Comparison of ENCODE assay signal across 1 cellular context in the genomic region with DNA sequence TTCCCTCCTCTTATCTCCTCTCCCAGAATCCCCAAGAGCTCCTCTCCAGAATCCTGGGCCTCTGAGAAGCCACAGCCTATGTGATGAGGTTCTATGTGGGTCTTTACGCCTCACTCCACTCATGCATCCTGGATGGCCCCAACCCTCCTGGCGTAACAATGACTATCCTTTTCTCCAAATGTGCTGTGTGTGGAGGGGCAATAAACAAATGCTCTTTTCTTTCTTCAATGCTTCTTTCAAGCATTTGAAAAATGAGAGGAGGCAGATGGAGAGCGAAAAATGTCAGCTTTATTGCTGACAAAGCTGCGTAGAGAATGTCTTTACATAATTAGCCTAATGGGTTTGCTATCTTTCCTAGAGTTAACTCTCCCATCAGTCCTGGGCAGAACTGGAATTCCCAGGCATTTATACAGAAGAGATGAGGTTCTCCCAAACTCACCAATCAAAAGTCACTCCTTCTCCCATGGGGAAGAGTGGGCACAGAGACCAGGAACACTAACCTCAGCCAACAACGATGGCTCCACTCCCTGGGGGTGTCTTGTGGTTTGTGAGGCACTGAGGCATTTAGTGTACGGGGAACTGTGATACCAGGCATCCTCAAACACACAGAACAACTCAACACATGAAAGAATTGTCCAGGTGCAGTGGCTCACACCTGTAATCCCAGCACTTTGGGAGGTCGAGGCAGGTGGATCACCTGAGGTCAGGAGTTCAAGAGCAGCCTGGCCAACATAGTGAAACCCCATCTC.
TF ChIP-seq lines count a peak whose summit lies in the region.

No MANE protein-coding gene starts in this region.

TF ChIP-seq in GM23338, 12 proteins besides CTCF, POLR2A, EP300 and RAD21 (continued from another document):
- no peak for TF ChIP-seq ZNF331 (CRISPR knock-in tag; IDR thresholded peaks at IDR 0.05; ENCODE audit: low read depth)
- no peak for TF ChIP-seq NANOG (IDR thresholded peaks at IDR 0.05; ENCODE audit: borderline replicate concordance)
- TF ChIP-seq ZNF114 (CRISPR knock-in tag; IDR thresholded peaks at IDR 0.05): no peak
- TF ChIP-seq JUNB (IDR thresholded peaks at IDR 0.05; ENCODE audit: unreplicated experiment): no peak
- TF ChIP-seq, protein P1, sequence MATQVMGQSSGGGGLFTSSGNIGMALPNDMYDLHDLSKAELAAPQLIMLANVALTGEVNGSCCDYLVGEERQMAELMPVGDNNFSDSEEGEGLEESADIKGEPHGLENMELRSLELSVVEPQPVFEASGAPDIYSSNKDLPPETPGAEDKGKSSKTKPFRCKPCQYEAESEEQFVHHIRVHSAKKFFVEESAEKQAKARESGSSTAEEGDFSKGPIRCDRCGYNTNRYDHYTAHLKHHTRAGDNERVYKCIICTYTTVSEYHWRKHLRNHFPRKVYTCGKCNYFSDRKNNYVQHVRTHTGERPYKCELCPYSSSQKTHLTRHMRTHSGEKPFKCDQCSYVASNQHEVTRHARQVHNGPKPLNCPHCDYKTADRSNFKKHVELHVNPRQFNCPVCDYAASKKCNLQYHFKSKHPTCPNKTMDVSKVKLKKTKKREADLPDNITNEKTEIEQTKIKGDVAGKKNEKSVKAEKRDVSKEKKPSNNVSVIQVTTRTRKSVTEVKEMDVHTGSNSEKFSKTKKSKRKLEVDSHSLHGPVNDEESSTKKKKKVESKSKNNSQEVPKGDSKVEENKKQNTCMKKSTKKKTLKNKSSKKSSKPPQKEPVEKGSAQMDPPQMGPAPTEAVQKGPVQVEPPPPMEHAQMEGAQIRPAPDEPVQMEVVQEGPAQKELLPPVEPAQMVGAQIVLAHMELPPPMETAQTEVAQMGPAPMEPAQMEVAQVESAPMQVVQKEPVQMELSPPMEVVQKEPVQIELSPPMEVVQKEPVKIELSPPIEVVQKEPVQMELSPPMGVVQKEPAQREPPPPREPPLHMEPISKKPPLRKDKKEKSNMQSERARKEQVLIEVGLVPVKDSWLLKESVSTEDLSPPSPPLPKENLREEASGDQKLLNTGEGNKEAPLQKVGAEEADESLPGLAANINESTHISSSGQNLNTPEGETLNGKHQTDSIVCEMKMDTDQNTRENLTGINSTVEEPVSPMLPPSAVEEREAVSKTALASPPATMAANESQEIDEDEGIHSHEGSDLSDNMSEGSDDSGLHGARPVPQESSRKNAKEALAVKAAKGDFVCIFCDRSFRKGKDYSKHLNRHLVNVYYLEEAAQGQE (IDR thresholded peaks at IDR 0.05; ENCODE audit: unreplicated experiment): no peak
- TF ChIP-seq, protein P2, sequence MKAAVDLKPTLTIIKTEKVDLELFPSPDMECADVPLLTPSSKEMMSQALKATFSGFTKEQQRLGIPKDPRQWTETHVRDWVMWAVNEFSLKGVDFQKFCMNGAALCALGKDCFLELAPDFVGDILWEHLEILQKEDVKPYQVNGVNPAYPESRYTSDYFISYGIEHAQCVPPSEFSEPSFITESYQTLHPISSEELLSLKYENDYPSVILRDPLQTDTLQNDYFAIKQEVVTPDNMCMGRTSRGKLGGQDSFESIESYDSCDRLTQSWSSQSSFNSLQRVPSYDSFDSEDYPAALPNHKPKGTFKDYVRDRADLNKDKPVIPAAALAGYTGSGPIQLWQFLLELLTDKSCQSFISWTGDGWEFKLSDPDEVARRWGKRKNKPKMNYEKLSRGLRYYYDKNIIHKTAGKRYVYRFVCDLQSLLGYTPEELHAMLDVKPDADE (IDR thresholded peaks at IDR 0.05): no peak
- TF ChIP-seq STAT1 (IDR thresholded peaks at IDR 0.05; ENCODE audit: unreplicated experiment): no peak
- TF ChIP-seq, protein P3, sequence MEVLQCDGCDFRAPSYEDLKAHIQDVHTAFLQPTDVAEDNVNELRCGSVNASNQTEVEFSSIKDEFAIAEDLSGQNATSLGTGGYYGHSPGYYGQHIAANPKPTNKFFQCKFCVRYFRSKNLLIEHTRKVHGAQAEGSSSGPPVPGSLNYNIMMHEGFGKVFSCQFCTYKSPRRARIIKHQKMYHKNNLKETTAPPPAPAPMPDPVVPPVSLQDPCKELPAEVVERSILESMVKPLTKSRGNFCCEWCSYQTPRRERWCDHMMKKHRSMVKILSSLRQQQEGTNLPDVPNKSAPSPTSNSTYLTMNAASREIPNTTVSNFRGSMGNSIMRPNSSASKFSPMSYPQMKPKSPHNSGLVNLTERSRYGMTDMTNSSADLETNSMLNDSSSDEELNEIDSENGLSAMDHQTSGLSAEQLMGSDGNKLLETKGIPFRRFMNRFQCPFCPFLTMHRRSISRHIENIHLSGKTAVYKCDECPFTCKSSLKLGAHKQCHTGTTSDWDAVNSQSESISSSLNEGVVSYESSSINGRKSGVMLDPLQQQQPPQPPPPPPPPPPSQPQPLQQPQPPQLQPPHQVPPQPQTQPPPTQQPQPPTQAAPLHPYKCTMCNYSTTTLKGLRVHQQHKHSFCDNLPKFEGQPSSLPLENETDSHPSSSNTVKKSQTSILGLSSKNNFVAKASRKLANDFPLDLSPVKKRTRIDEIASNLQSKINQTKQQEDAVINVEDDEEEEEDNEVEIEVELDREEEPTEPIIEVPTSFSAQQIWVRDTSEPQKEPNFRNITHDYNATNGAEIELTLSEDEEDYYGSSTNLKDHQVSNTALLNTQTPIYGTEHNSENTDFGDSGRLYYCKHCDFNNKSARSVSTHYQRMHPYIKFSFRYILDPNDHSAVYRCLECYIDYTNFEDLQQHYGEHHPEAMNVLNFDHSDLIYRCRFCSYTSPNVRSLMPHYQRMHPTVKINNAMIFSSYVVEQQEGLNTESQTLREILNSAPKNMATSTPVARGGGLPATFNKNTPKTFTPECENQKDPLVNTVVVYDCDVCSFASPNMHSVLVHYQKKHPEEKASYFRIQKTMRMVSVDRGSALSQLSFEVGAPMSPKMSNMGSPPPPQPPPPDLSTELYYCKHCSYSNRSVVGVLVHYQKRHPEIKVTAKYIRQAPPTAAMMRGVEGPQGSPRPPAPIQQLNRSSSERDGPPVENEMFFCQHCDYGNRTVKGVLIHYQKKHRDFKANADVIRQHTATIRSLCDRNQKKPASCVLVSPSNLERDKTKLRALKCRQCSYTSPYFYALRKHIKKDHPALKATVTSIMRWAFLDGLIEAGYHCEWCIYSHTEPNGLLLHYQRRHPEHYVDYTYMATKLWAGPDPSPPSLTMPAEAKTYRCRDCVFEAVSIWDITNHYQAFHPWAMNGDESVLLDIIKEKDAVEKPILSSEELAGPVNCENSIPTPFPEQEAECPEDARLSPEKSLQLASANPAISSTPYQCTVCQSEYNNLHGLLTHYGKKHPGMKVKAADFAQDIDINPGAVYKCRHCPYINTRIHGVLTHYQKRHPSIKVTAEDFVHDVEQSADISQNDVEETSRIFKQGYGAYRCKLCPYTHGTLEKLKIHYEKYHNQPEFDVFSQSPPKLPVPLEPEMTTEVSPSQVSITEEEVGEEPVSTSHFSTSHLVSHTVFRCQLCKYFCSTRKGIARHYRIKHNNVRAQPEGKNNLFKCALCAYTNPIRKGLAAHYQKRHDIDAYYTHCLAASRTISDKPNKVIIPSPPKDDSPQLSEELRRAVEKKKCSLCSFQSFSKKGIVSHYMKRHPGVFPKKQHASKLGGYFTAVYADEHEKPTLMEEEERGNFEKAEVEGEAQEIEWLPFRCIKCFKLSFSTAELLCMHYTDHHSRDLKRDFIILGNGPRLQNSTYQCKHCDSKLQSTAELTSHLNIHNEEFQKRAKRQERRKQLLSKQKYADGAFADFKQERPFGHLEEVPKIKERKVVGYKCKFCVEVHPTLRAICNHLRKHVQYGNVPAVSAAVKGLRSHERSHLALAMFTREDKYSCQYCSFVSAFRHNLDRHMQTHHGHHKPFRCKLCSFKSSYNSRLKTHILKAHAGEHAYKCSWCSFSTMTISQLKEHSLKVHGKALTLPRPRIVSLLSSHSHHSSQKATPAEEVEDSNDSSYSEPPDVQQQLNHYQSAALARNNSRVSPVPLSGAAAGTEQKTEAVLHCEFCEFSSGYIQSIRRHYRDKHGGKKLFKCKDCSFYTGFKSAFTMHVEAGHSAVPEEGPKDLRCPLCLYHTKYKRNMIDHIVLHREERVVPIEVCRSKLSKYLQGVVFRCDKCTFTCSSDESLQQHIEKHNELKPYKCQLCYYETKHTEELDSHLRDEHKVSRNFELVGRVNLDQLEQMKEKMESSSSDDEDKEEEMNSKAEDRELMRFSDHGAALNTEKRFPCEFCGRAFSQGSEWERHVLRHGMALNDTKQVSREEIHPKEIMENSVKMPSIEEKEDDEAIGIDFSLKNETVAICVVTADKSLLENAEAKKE (CRISPR knock-in tag; IDR thresholded peaks at IDR 0.05): no peak
- TF ChIP-seq CREB1 (CRISPR knock-in tag; IDR thresholded peaks at IDR 0.05; ENCODE audit: low read depth): no peak
- TF ChIP-seq EZH2 (IDR thresholded peaks at IDR 0.05; ENCODE audit: low read depth, unreplicated experiment): no peak
- TF ChIP-seq POLR2AphosphoS5 (IDR thresholded peaks at IDR 0.05; ENCODE audit: low read depth): no peak
